Comparison of ENCODE assay signal across 1 cellular context in genomic region chr1:40039757-40040510, GRCh38.
A peak's percentile ranks its signal among the peaks of the same experiment; 100 is the strongest.
TF ChIP-seq lines count a peak whose summit lies in the region.

No MANE protein-coding gene starts in this region.

TF ChIP-seq in A549, 52 proteins besides CTCF, POLR2A, EP300 and RAD21 (continued from another document):
- peak; percentile 84 for TF ChIP-seq E2F6 (IDR thresholded peaks at IDR 0.05; ENCODE audit: borderline replicate concordance, low read depth)
- no peak for TF ChIP-seq HEYL (CRISPR knock-in tag; IDR thresholded peaks at IDR 0.05)
- TF ChIP-seq BHLHE40 (IDR thresholded peaks at IDR 0.05; ENCODE audit: low read depth, low read length), result no peak
- peak; percentile 79; the same call in 1 of the 2 replicates for TF ChIP-seq PHF8 (IDR thresholded peaks at IDR 0.05; ENCODE audit: borderline replicate concordance, low read depth)
- TF ChIP-seq ZSCAN20 (CRISPR knock-in tag; IDR thresholded peaks at IDR 0.05), result no peak
- 0 out of 2 replicates have a peak, but pooled peaks have one; percentile 23 for TF ChIP-seq EHF (CRISPR knock-in tag; IDR thresholded peaks at IDR 0.05)
- TF ChIP-seq BCL3 (IDR thresholded peaks at IDR 0.05), result 0 out of 3 replicates have a peak, but pooled peaks have one; percentile 34
- no peak for TF ChIP-seq HES2 (IDR thresholded peaks at IDR 0.05)
- no peak for TF ChIP-seq FOSL2 (IDR thresholded peaks at IDR 0.05)
- TF ChIP-seq FOSL2 (CRISPR knock-in tag; IDR thresholded peaks at IDR 0.05), result no peak
- TF ChIP-seq SREBF2 (IDR thresholded peaks at IDR 0.05), result no peak
- 0 out of 2 replicates have a peak, but pooled peaks have one; percentile 76 for TF ChIP-seq FOSB (CRISPR knock-in tag; IDR thresholded peaks at IDR 0.05)
- TF ChIP-seq KDM5A (IDR thresholded peaks at IDR 0.05), result no peak
